30 cellular contexts compared by ENCODE assay signal in the genomic region with DNA sequence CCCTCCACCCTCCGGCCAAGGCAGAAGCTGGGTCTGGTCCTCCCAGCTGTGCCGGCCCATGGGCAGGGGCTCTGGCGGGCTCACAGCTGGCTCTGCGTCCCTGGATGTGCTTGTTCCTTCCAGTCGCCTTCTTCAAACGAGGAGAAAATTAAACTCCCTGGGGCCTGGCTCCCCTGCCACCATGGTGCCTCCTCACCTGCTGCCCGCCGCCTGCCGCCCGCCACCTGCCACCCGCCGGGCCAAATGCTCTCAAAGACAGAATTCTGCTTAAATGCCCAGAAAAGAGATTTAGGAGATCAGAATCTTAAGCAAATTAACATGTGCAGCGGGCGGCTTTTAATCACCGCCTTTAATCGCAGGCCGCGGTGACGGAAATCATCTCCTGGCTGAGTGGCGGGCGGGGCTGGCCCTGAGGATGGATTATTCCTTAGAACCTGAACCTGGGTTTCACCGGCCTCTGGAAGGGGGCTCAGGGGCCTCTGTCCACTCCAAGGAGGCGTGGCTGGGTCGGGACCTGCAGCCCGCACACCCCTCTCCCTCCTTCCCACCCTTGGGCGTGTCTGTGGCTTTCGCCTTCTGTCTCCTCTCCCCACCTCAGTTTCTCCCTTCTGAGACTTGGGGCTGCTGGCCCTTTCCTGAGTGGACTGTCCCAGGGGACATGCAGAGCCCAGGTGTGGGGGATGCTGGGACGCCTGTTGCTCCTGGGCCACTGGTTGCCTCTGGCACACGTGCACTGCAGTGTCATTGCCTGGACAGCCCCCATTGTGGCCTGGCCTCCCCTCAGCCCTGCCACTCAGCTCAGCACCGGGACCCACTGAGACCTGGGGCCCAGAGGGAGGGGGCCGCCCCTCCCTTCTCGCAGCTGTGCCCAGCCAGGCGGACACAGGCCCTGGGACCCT.
"Had no signal": no experiment of that assay in that cellular context is flagged by ENCODE, and none has a peak within 500 bp of the region (broad histone marks: within the 10 kb centered on the region; RNA-seq: fewer than 3 reads in every experiment).

No MANE protein-coding gene starts in this region.

- H3K9me3 Mint-ChIP-seq: activated CD4-positive, alpha-beta memory T cell treated with anti-CD3 and anti-CD28 coated beads for 36 hours; activated naive CD4-positive, alpha-beta T cell treated with anti-CD3 and anti-CD28 coated beads for 36 hours; activated naive CD8-positive, alpha-beta T cell treated with anti-CD3 and anti-CD28 coated beads, Interleukin-2, amount 10 ng/mL, durations not matched to agents 7 days and 5 days; effector memory CD8-positive, alpha-beta T cell; immature natural killer cell; mesothelial cell of epicardium; naive thymus-derived CD8-positive, alpha-beta T cell; neural progenitor cell had no signal

- H3K9ac ChIP-seq: neural progenitor cell had no signal

- H3K36me3 Mint-ChIP-seq: activated CD4-positive, alpha-beta memory T cell treated with anti-CD3 and anti-CD28 coated beads for 36 hours; activated naive CD8-positive, alpha-beta T cell treated with anti-CD3 and anti-CD28 coated beads, Interleukin-2, amount 10 ng/mL, durations not matched to agents 7 days and 5 days; immature natural killer cell; mesothelial cell of epicardium; neural progenitor cell had no signal

- H3K4me3 ChIP-seq: colonic mucosa, hepatocyte, lung, neural progenitor cell, prostate gland, right atrium auricular region, spleen, testis, uterus had no signal

- H3K36me3 ChIP-seq: colonic mucosa, neural progenitor cell, prostate gland, right atrium auricular region, spleen, uterus had no signal

- H3K4me2 ChIP-seq: hepatocyte, neural progenitor cell had no signal

- H3K27me3 ChIP-seq: colonic mucosa, testis had no signal

- H3K9me3 ChIP-seq: colonic mucosa, prostate gland, right atrium auricular region, spleen, testis, uterus had no signal

- H3K27me3 Mint-ChIP-seq: activated CD4-positive, alpha-beta memory T cell treated with anti-CD3 and anti-CD28 coated beads for 36 hours; activated naive CD8-positive, alpha-beta T cell treated with anti-CD3 and anti-CD28 coated beads, Interleukin-2, amount 10 ng/mL, durations not matched to agents 7 days and 5 days had no signal

- ATAC-seq: esophagus mucosa; left lobe of liver; naive thymus-derived CD8-positive, alpha-beta T cell had no signal

- H3K4me1 ChIP-seq: colonic mucosa, right atrium auricular region, uterus had no signal

- H3K4me3 Mint-ChIP-seq: activated CD4-positive, alpha-beta memory T cell treated with anti-CD3 and anti-CD28 coated beads for 36 hours; activated naive CD4-positive, alpha-beta T cell treated with anti-CD3 and anti-CD28 coated beads for 36 hours; activated naive CD8-positive, alpha-beta T cell treated with anti-CD3 and anti-CD28 coated beads, Interleukin-2, amount 10 ng/mL, durations not matched to agents 7 days and 5 days; mesothelial cell of epicardium had no signal

- H3K4me1 Mint-ChIP-seq: activated naive CD8-positive, alpha-beta T cell treated with anti-CD3 and anti-CD28 coated beads, Interleukin-2, amount 10 ng/mL, durations not matched to agents 7 days and 5 days had no signal

- DNase-seq: activated CD4-positive, alpha-beta memory T cell treated with anti-CD3 and anti-CD28 coated beads for 36 hours; activated CD4-positive, alpha-beta T cell treated with anti-CD3 and anti-CD28 coated beads for 48 hours; activated effector memory CD4-positive, alpha-beta T cell treated with Interleukin-2 at 50 U/mL for 16 hours; activated naive CD4-positive, alpha-beta T cell treated with anti-CD3 and anti-CD28 coated beads for 36 hours; activated naive CD8-positive, alpha-beta T cell treated with anti-CD3 and anti-CD28 coated beads, Interleukin-2, amount 10 ng/mL, durations not matched to agents 7 days and 5 days; activated T-cell treated with anti-CD3 and anti-CD28 coated beads, Interleukin-2, amount 50 U/mL, for 48 hours; amniotic stem cell; colonic mucosa; dorsolateral prefrontal cortex; effector memory CD8-positive, alpha-beta T cell; foreskin melanocyte; glutamatergic neuron; immature natural killer cell; naive thymus-derived CD8-positive, alpha-beta T cell; spleen; stimulated activated CD4-positive, alpha-beta T cell treated with anti-CD3 and anti-CD28 coated beads, Interleukin-4, amount 100 ng/mL, for 1 hour; stimulated activated naive CD4-positive, alpha-beta T cell; testis; trophoblast cell; uterus had no signal

- H3K27ac Mint-ChIP-seq: activated CD4-positive, alpha-beta memory T cell treated with anti-CD3 and anti-CD28 coated beads for 36 hours; activated naive CD4-positive, alpha-beta T cell treated with anti-CD3 and anti-CD28 coated beads for 36 hours; activated naive CD8-positive, alpha-beta T cell treated with anti-CD3 and anti-CD28 coated beads, Interleukin-2, amount 10 ng/mL, durations not matched to agents 7 days and 5 days; effector memory CD8-positive, alpha-beta T cell; immature natural killer cell; mesothelial cell of epicardium; naive thymus-derived CD8-positive, alpha-beta T cell; neural progenitor cell had no signal

- H3K27ac ChIP-seq: colonic mucosa, hepatocyte, neural progenitor cell, prostate gland, right atrium auricular region, spleen, testis, uterus had no signal

- FAIRE-seq: bronchial epithelial cell, endothelial cell of umbilical vein had no signal

- H2AFZ ChIP-seq: hepatocyte, neural progenitor cell had no signal
